In genomic region chr6:43689421-43689820, GRCh38 we compare ENCODE assay signal across 32 cellular contexts. TPM values are rescaled to one million over a fixed set of nuclear protein-coding genes. Genes with fewer than 3 reads are reported as not detected.
"Had no signal": no experiment of that assay in that cellular context is flagged by ENCODE, and none has a peak within 500 bp of the region (broad histone marks: within the 10 kb centered on the region; RNA-seq: fewer than 3 reads in every experiment).

No MANE protein-coding gene starts in this region.

- H3K27me3 ChIP-seq: brain microvascular endothelial cell, cardiac muscle cell, MG63 had no signal

- H3K4me3 ChIP-seq: cardiac muscle cell, MG63, SK-N-MC had no signal

- H3K9me3 ChIP-seq: MG63 had no signal

- FAIRE-seq: astrocyte had no signal

- H3K9me3 Mint-ChIP-seq: activated CD4-positive, alpha-beta memory T cell treated with anti-CD3 and anti-CD28 coated beads, Interleukin-2, amount 10 ng/mL, durations not matched to agents 7 days and 5 days; activated CD4-positive, alpha-beta T cell treated with anti-CD3 and anti-CD28 coated beads, Interleukin-2, amount 10 ng/mL, durations not matched to agents 7 days and 5 days; activated naive CD4-positive, alpha-beta T cell treated with anti-CD3 and anti-CD28 coated beads, Interleukin-2, amount 10 ng/mL, durations not matched to agents 7 days and 5 days; activated T-helper 2 cell treated with anti-CD3 and anti-CD28 coated beads, Interferon-gamma antibody, Interleukin-2, Interleukin-4, amounts not matched to agents 10 μg/mL and 5 μg/mL and 100 μg/mL, durations not matched to agents 14 hours and 24 hours and 36 hours; T-cell had no signal

- H3K27ac Mint-ChIP-seq: activated CD4-positive, alpha-beta memory T cell treated with anti-CD3 and anti-CD28 coated beads, Interleukin-2, amount 10 ng/mL, durations not matched to agents 7 days and 5 days; activated CD4-positive, alpha-beta T cell treated with anti-CD3 and anti-CD28 coated beads, Interleukin-2, amount 10 ng/mL, durations not matched to agents 7 days and 5 days; activated naive CD4-positive, alpha-beta T cell treated with anti-CD3 and anti-CD28 coated beads, Interleukin-2, amount 10 ng/mL, durations not matched to agents 7 days and 5 days; activated T-helper 2 cell treated with anti-CD3 and anti-CD28 coated beads, Interferon-gamma antibody, Interleukin-2, Interleukin-4, amounts not matched to agents 10 μg/mL and 5 μg/mL and 100 μg/mL, durations not matched to agents 14 hours and 24 hours and 36 hours; T-cell had no signal

- H3K27ac ChIP-seq: brain microvascular endothelial cell, cardiac muscle cell, SK-N-MC, VCaP had no signal

- DNase-seq: activated CD4-positive, alpha-beta memory T cell treated with anti-CD3 and anti-CD28 coated beads, Interleukin-2, amount 10 ng/mL, durations not matched to agents 7 days and 5 days; activated CD4-positive, alpha-beta T cell treated with anti-CD3 and anti-CD28 coated beads, Interleukin-2, amount 10 ng/mL, durations not matched to agents 7 days and 5 days; activated CD4-positive, CD25-positive, alpha-beta regulatory T cell; activated gamma-delta T cell treated with Interleukin-2 at 50 U/mL for 16 hours; activated naive CD4-positive, alpha-beta T cell treated with anti-CD3 and anti-CD28 coated beads, Interleukin-2, amount 10 ng/mL, durations not matched to agents 7 days and 5 days; activated T-cell treated with anti-CD3 and anti-CD28 coated beads for 4 hours; activated T-cell treated with anti-CD3 and anti-CD28 coated beads, Interleukin-2, amount 50 U/mL, for 48 hours; amygdala; brain microvascular endothelial cell; MG63; MV-4-11; NCI-H1092 treated with DMSO at 0.1 percent for 48 hours; NCI-H1417 treated with DMSO at 0.1 percent for 48 hours; NCI-H1694; NCI-H2029; NCI-H2107; NCI-H2171 treated with DMSO at 0.1 percent for 48 hours; NCI-H226; NCI-H526; NCI-H774; RPMI8226; T-cell; T-helper 2 cell; T1000 had no signal

- H3K4me3 Mint-ChIP-seq: activated CD4-positive, alpha-beta T cell treated with anti-CD3 and anti-CD28 coated beads, Interleukin-2, amount 10 ng/mL, durations not matched to agents 7 days and 5 days; activated naive CD4-positive, alpha-beta T cell treated with anti-CD3 and anti-CD28 coated beads, Interleukin-2, amount 10 ng/mL, durations not matched to agents 7 days and 5 days had no signal

- H3K36me3 ChIP-seq: brain microvascular endothelial cell, cardiac muscle cell, MG63 had no signal

- ATAC-seq: Panc1, Right ventricle myocardium inferior, T-cell had no signal

RNA-seq across cellular contexts. Expression of gene RSPH9, which starts 44.6 kb away (rescaled TPM):
- total RNA-seq: activated CD4-positive, alpha-beta memory T cell treated with anti-CD3 and anti-CD28 coated beads, Interleukin-2, amount 10 ng/mL, durations not matched to agents 7 days and 5 days; activated CD4-positive, alpha-beta T cell treated with anti-CD3 and anti-CD28 coated beads, Interleukin-2, amount 10 ng/mL, durations not matched to agents 7 days and 5 days; activated CD8-positive, alpha-beta memory T cell treated with anti-CD3 and anti-CD28 coated beads for 36 hours; activated T-helper 2 cell treated with anti-CD3 and anti-CD28 coated beads, Interferon-gamma antibody, Interleukin-2, Interleukin-4, amounts not matched to agents 10 μg/mL and 5 μg/mL and 100 μg/mL, durations not matched to agents 14 hours and 24 hours and 36 hours; T-cell had no signal
